In the genomic region with DNA sequence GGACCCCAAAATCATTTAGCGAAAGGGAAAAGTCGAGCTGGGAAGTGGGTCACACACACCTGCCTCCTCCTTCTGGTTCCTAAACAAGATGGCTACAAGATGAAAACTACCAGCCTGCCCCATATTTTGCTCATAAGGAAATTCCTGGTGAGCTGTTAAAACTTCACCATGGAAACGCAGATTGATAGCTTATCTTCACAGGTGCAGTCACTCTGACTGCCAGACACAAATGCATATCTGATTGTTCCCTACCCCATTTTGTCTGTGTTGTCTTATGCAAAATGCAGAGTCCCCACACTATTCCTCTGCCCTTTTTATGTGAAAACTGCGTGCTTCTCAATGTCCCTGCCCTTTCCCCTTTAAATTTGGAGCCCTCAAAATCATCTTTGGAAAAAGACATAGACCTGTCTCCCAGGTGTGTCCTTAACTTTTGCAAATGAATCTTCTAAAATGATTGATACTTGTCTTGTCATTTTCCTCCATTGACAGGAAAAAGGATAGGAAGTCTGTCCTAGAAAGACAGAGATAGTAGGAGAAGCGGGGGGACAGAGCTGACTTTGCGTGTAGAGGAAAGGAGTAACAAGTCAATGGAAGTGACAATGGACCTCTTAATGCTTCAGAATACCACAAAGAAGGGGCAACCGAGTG, we compare ENCODE assay signal across 16 cellular contexts. TPM values are rescaled to one million over a fixed set of nuclear protein-coding genes. Genes with fewer than 3 reads are reported as not detected.
DNase-seq lines count a peak whose midpoint lies in the region; ATAC-seq, FAIRE-seq and TF ChIP-seq lines count a peak whose summit lies in the region.
"Had no signal": no experiment of that assay in that cellular context is flagged by ENCODE, and none has a peak within 500 bp of the region (broad histone marks: within the 10 kb centered on the region; RNA-seq: fewer than 3 reads in every experiment).

No MANE protein-coding gene starts in this region.

- H3K4me1 ChIP-seq in K562 (replicated peaks in 1 of 2; ENCODE audit: control insufficient read depth in 2 of 2, insufficient read depth in 2 of 2, low read length in 2 of 2) (peaks cover 0 to 19% of the 10 kb centered on the region in 2 experiments; a peak in 4 of 5 replicates), mesendoderm (ENCODE audit: control insufficient read depth, low read depth, low read length) (peaks cover 24% of the 10 kb centered on the region), mesenchymal stem cell (ENCODE audit: control insufficient read depth, insufficient read depth, low read depth, low read length) (peaks cover 1% of the 10 kb centered on the region)
- H3K4me1 ChIP-seq: Caco-2 had no signal

- H3K9me3 ChIP-seq in K562 (replicated peaks; ENCODE audit: control insufficient read depth, insufficient read depth, low read depth, low read length) (no peaks in the 10 kb centered on the region), mesenchymal stem cell (ENCODE audit: control insufficient read depth, low read length) (no peaks in the 10 kb centered on the region)
- H3K9me3 ChIP-seq: Caco-2 had no signal

- in situ Hi-C loops in K562 (cut with MboI) = no loop called here

- TF ChIP-seq CTCF in K562 (IDR thresholded peaks at IDR 0.05 in 2 of 3, conservative IDR thresholded peaks at IDR 0.05 in 1 of 3; ENCODE audit: insufficient read depth in 2 of 3, low read depth in 1 of 3, low read length in 3 of 3) = no peak

- BruUV-seq in K562 (replicated peaks; lab: Mats Ljungman, UMichigan) = no TSS peak

- TF ChIP-seq RAD21 in K562 (CRISPR knock-in tag; conservative IDR thresholded peaks at IDR 0.05 in 1 of 2, IDR thresholded peaks at IDR 0.05 in 1 of 2) = no peak

- CTCF ChIA-PET in K562 (lab: Yijun Ruan, JAX; ENCODE audit: low intra/inter-chr PET ratio) = no interaction called here

- DNase-seq in NCI-H146 (lab: John Stamatoyannopoulos, UW) (peak; percentile 45), NCI-H146 treated with DMSO at 0.1 percent for 48 hours (lab: John Stamatoyannopoulos, UW; ENCODE audit: unreplicated experiment) (no peak), HTR-8/SVneo (ENCODE audit: insufficient read length, low spot score) (no peak), K562 (ENCODE audit: extremely low read depth in 1 of 4, low spot score in 3 of 4) (peak in 1 of 4 experiments; percentile 60), mesendoderm (peak; percentile 80), mesenchymal stem cell (no peak), HuH-7.5 (ENCODE audit: low spot score) (no peak), NCI-H510A (lab: John Stamatoyannopoulos, UW) (no peak)
- DNase-seq: CD8-positive, alpha-beta memory T cell; DND-41; GDM1; HCEC 1CT; HFFc6 had no signal

- TF ChIP-seq POLR2A in K562 (conservative IDR thresholded peaks at IDR 0.05) = no peak

- H3K4me2 ChIP-seq in K562 (ENCODE audit: insufficient read depth, low read length) (peak overlapping the region; percentile 50), mesendoderm (ENCODE audit: low read length) (no peak overlapping the region), mesenchymal stem cell (ENCODE audit: low read length, poor library complexity, severe bottlenecking) (no peak overlapping the region)

- peak; percentile 64 for TF ChIP-seq EP300 in K562 (IDR thresholded peaks at IDR 0.05; ENCODE audit: low read length)

- H3K4me3 ChIP-seq in K562 (no peak overlapping the region), mesendoderm (ENCODE audit: low read length) (no peak overlapping the region), mesenchymal stem cell (ENCODE audit: insufficient read depth in 1 of 2, low read depth in 1 of 2, low read length in 2 of 2) (no peak overlapping the region)

- H4K20me1 ChIP-seq in K562 (replicated peaks; ENCODE audit: control insufficient read depth, insufficient read depth, low read length) = no peaks in the 10 kb centered on the region

- H2BK15ac ChIP-seq in mesendoderm (replicated peaks; ENCODE audit: low read depth) (no peak overlapping the region), mesenchymal stem cell (ENCODE audit: low read depth, poor library complexity, severe bottlenecking) (no peak overlapping the region)

- peak overlapping the region; percentile 74 for H3K56ac ChIP-seq in mesendoderm (ENCODE audit: low read length)

- H2AK5ac ChIP-seq in mesendoderm (ENCODE audit: low read length) = peak overlapping the region; percentile 44
- H2AK5ac ChIP-seq in mesenchymal stem cell (ENCODE audit: low read length, severe bottlenecking) = no peak overlapping the region

- H2AFZ ChIP-seq in K562 (ENCODE audit: low read depth, low read length) = peak overlapping the region; percentile 51
- H2AFZ ChIP-seq in mesenchymal stem cell (ENCODE audit: low read depth, low read length) = no peak overlapping the region

- FAIRE-seq in HTR-8/SVneo (lab: Jason Lieb, UNC) (peak; percentile 9), K562 (lab: Jason Lieb, UNC) (peak; percentile 48)
- FAIRE-seq: GM12892, GM19239 had no signal

- H3K23ac ChIP-seq in mesendoderm (ENCODE audit: low read length) (no peak overlapping the region), mesenchymal stem cell (ENCODE audit: low read length in 2 of 2) (no peak overlapping the region)

- H3K14ac ChIP-seq in mesenchymal stem cell (ENCODE audit: low read length in 2 of 2) = no peak overlapping the region

- H3K9ac ChIP-seq in K562 (ENCODE audit: insufficient read depth in 1 of 2, low read depth in 2 of 2, low read length in 2 of 2) (no peak overlapping the region), mesendoderm (ENCODE audit: low read length) (peak overlapping the region; percentile 9), mesenchymal stem cell (ENCODE audit: low read length) (no peak overlapping the region)

- peak overlapping the region; percentile 71 for H3K18ac ChIP-seq in mesendoderm (ENCODE audit: low read length)
- H3K18ac ChIP-seq in mesenchymal stem cell (ENCODE audit: low read depth in 1 of 2, low read length in 2 of 2) = no peak overlapping the region

- H2BK5ac ChIP-seq in mesendoderm (ENCODE audit: low read length) (peak overlapping the region; percentile 69), mesenchymal stem cell (ENCODE audit: low read depth, low read length, poor library complexity, severe bottlenecking) (no peak overlapping the region)

- H4K91ac ChIP-seq in mesenchymal stem cell (ENCODE audit: low read length) = no peak overlapping the region

- H4K8ac ChIP-seq in mesendoderm (ENCODE audit: low read depth, low read length) (no peak overlapping the region), mesenchymal stem cell (ENCODE audit: low read length) (no peak overlapping the region)

- no peak overlapping the region for H3K4ac ChIP-seq in mesendoderm (ENCODE audit: low read depth, low read length)
- H3K4ac ChIP-seq in mesenchymal stem cell (ENCODE audit: low read depth in 1 of 2, low read length in 2 of 2) = no peak overlapping the region

- POLR2A ChIA-PET in K562 (lab: Yijun Ruan, JAX) = interaction anchor here (0.7 to 1.6 kb wide), 6 partner anchors 8 to 374 kb away, joined by 3 to 9 read pairs (median 3); no protein-coding TSS in a partner anchor

- H3K79me2 ChIP-seq in K562 (ENCODE audit: control insufficient read depth, insufficient read depth, low read length) (no peaks in the 10 kb centered on the region), mesendoderm (ENCODE audit: control insufficient read depth, insufficient read depth, low read length) (no peaks in the 10 kb centered on the region)

- H2BK120ac ChIP-seq in mesendoderm (ENCODE audit: low read depth, low read length) = peak overlapping the region; percentile 86
- H2BK120ac ChIP-seq in mesenchymal stem cell (ENCODE audit: low read depth, low read length) = no peak overlapping the region

- no peaks in the 10 kb centered on the region for H3K9me1 ChIP-seq in K562 (ENCODE audit: control insufficient read depth, insufficient read depth, low read length)

- H3K79me1 ChIP-seq in mesendoderm (ENCODE audit: low read length) = no peaks in the 10 kb centered on the region
- H3K79me1 ChIP-seq in mesenchymal stem cell (replicated peaks; ENCODE audit: low read length, poor library complexity, severe bottlenecking) = no peaks in the 10 kb centered on the region

- no peaks in the 10 kb centered on the region for H3K36me3 ChIP-seq in K562 (ENCODE audit: control insufficient read depth, insufficient read depth, low read length)
- H3K36me3 ChIP-seq in mesendoderm (ENCODE audit: control insufficient read depth, insufficient read depth, low read length) = no peaks in the 10 kb centered on the region
- no peaks in the 10 kb centered on the region for H3K36me3 ChIP-seq in mesenchymal stem cell (ENCODE audit: control insufficient read depth in 1 of 2, insufficient read depth in 2 of 2, low read depth in 1 of 2, low read length in 2 of 2)

- WGBS in K562 (ENCODE audit: insufficient coverage, low coverage, missing lambda C conversion rate) = 12% methylated on average over 7 of the region's 7 CpGs
- no CpG with 5 or more reads among the region's 7 CpGs for WGBS in mesendoderm (ENCODE audit: extremely low coverage, insufficient coverage, low lambda C conversion rate)
- 83% methylated on average over 7 of the region's 7 CpGs for WGBS in mesenchymal stem cell

- no peak overlapping the region for H2BK12ac ChIP-seq in mesenchymal stem cell (ENCODE audit: low read length in 2 of 2)

- peak; percentile 34; the same call in 2 of the 3 replicates for ATAC-seq in K562

- intact Hi-C loops in K562 (cut with micrococcal nuclease) = no loop called here

- peak overlapping the region; percentile 5 for H4K5ac ChIP-seq in mesendoderm (ENCODE audit: low read length)

- H3K27me3 ChIP-seq in K562 (ENCODE audit: control insufficient read depth in 2 of 2, insufficient read depth in 2 of 2, low read length in 2 of 2) (peaks cover 3 to 10% of the 10 kb centered on the region in 2 experiments; a peak in 2 of 5 replicates), mesendoderm (ENCODE audit: insufficient read depth, low read length, poor library complexity) (no peaks in the 10 kb centered on the region), mesenchymal stem cell (ENCODE audit: control insufficient read depth in 1 of 2, insufficient read depth in 1 of 2, low read length in 2 of 2) (peaks cover 9 to 15% of the 10 kb centered on the region in 2 experiments)

- H3K27ac ChIP-seq in K562 (ENCODE audit: extremely low read depth, low read depth, low read length) = no peak overlapping the region
- peak overlapping the region; percentile 92 for H3K27ac ChIP-seq in mesendoderm (ENCODE audit: low read depth, low read length)
- H3K27ac ChIP-seq in mesenchymal stem cell (ENCODE audit: low read length, poor library complexity, severe bottlenecking) = no peak overlapping the region

RNA-seq across cellular contexts. Expression of a gene that starts 38.9 kb away (rescaled TPM):
- total RNA-seq in K562 (2011; cell fraction: chromatin; rRNA removed; ENCODE audit: low replicate concordance) = 140 and 675 TPM in 2 replicates
- 80.2 and 115 TPM in 2 replicates for total RNA-seq in K562 (2011; cell fraction: nucleolus; rRNA removed)
- total RNA-seq in K562 (2011; cell fraction: nucleoplasm; rRNA removed) = 243 and 305 TPM in 2 replicates
- 70.9 and 77.6 TPM in 2 replicates for total RNA-seq in K562 (2014; rRNA removed)
- total RNA-seq in K562 (2014; rRNA removed; fragmentation: Illumina TruSeq; extraction: Trizol) = 136 and 149 TPM in 2 replicates
- total RNA-seq in K562 (2015; rRNA removed; fragmentation: Illumina TruSeq; extraction: Trizol) = 116 and 120 TPM in 2 replicates
- total RNA-seq in K562 (2021) = 66.3 and 71.1 TPM in 2 replicates
- 143 and 150 TPM in 2 replicates for polyA plus RNA-seq in K562 (2011; rRNA removed)
- 6.6 and 22.6 TPM in 2 replicates for polyA plus RNA-seq in K562 (2011; cell fraction: cytosol; rRNA removed)
- 110 and 238 TPM in 2 replicates for polyA plus RNA-seq in K562 (2011; cell fraction: nucleus; rRNA removed)
- polyA plus RNA-seq in K562 (2012) = 51.4 and 58.9 TPM in 2 replicates
- polyA plus RNA-seq in K562 (2014; fragmentation: Illumina TruSeq; extraction: Trizol) = 83.6 and 106 TPM in 2 replicates
- polyA plus RNA-seq in K562 (2014; fragmentation: Nextera tagmentation; extraction: Ambion mirVana) = 100 to 1,000 TPM in 1 of 2 experiments, 10 to 100 TPM in 1; 87.1 to 139 TPM
- 88.4 and 107 TPM in 2 replicates for polyA plus RNA-seq in K562 (2014; rRNA removed)
- 168 and 237 TPM in 2 replicates for polyA minus RNA-seq in K562 (2011; rRNA and poly(A)+ RNA removed)
- 23.7 and 28.0 TPM in 2 replicates for polyA minus RNA-seq in K562 (2011; cell fraction: cytosol; rRNA and poly(A)+ RNA removed)
- 139 and 282 TPM in 2 replicates for polyA minus RNA-seq in K562 (2011; cell fraction: nucleus; rRNA and poly(A)+ RNA removed)
- polyA plus RNA-seq in mesendoderm (2013, experiment 1 of 2) = 48.2 TPM
- 46.0 TPM for polyA plus RNA-seq in mesendoderm (2013, experiment 2 of 2)
- polyA plus RNA-seq in mesenchymal stem cell (2013, experiment 1 of 2) = 11.3 TPM
- 11.3 TPM for polyA plus RNA-seq in mesenchymal stem cell (2013, experiment 2 of 2)

Comparison
In these comparisons a context has a peak if more than half of its experiments do, and no peak if none do; other contexts are left out.
1. DNase-seq: peak in NCI-H146 (single experiment) and mesendoderm (single experiment); none in NCI-H146 treated with DMSO at 0.1 percent for 48 hours (single experiment), HTR-8/SVneo (single experiment), mesenchymal stem cell (single experiment), HuH-7.5 (single experiment) and NCI-H510A (single experiment).